Comparison of ENCODE assay signal across 25 cellular contexts in the genomic region with DNA sequence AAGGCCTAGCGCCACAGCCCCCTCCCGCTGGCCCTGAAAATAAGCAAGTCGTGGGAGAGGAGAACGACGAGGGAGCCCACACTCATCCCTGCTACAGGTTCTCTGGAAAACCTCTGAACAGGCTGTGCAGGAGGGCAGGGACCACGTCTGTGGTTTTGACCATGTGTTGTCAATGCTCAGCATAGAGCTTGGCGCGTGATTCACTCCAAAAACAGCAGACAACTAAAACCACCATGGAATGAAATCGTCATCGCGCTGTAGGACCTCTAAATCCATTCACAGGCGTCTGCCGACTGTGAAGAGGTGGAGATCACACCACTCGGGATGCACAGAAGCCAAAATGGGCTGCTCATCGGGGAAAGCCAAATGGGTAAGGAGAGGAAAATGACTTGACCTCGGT.
A peak's percentile ranks its signal among the peaks of the same experiment; 100 is the strongest.
DNase-seq lines count a peak whose midpoint lies in the region; ATAC-seq and TF ChIP-seq lines count a peak whose summit lies in the region.
"Had no signal": no experiment of that assay in that cellular context is flagged by ENCODE, and none has a peak within 500 bp of the region (broad histone marks: within the 10 kb centered on the region; RNA-seq: fewer than 3 reads in every experiment).

No MANE protein-coding gene starts in this region.

- H4K20me1 ChIP-seq in smooth muscle cell (ENCODE audit: low read depth), result peaks cover 81% of the 10 kb centered on the region

- intact Hi-C loops in esophagus squamous epithelium (cut with DNase I), result no loop called here

- H3K27ac ChIP-seq in mesenchymal stem cell (ENCODE audit: low read length, poor library complexity, severe bottlenecking) (peak overlapping the region; percentile 86), smooth muscle cell (ENCODE audit: low read depth) (peak overlapping the region; percentile 90), esophagus squamous epithelium (no peak overlapping the region)
- H3K27ac ChIP-seq: heart left ventricle, thoracic aorta had no signal

- H3K4me2 ChIP-seq in mesenchymal stem cell (ENCODE audit: low read length, poor library complexity, severe bottlenecking), result no peak overlapping the region
- no peak overlapping the region for H3K4me2 ChIP-seq in smooth muscle cell

- no peak overlapping the region for H2BK15ac ChIP-seq in mesenchymal stem cell (ENCODE audit: low read depth, poor library complexity, severe bottlenecking)

- no peak overlapping the region for H3K4ac ChIP-seq in mesenchymal stem cell (ENCODE audit: low read depth in 1 of 2, low read length in 2 of 2)

- 90% methylated on average over 16 of the region's 16 CpGs for WGBS in mesenchymal stem cell
- WGBS in smooth muscle cell (ENCODE audit: low lambda C conversion rate), result 47% methylated on average over 16 of the region's 16 CpGs
- WGBS in esophagus squamous epithelium, 2 donors, result 82 to 86% methylated on average over 11 to 12 of the region's 16 CpGs

- no peak for ATAC-seq in HG03457 (IDR thresholded peaks at IDR 0.05; ENCODE audit: unreplicated experiment)
- ATAC-seq: activated CD8-positive, alpha-beta T cell treated with anti-CD3 and anti-CD28 coated beads for 36 hours; heart left ventricle; left cardiac atrium; right cardiac atrium had no signal

- peaks cover 14% of the 10 kb centered on the region for H3K4me1 ChIP-seq in mesenchymal stem cell (ENCODE audit: control insufficient read depth, insufficient read depth, low read depth, low read length)
- peaks cover 5% of the 10 kb centered on the region for H3K4me1 ChIP-seq in smooth muscle cell (ENCODE audit: low read depth)
- H3K4me1 ChIP-seq in esophagus squamous epithelium, result no peaks in the 10 kb centered on the region

- no peak overlapping the region for H3K14ac ChIP-seq in mesenchymal stem cell (ENCODE audit: low read length in 2 of 2)

- H3K4me3 ChIP-seq in astrocyte of the spinal cord (ENCODE audit: low read depth, low read length) (no peak overlapping the region), mesenchymal stem cell (ENCODE audit: insufficient read depth in 1 of 2, low read depth in 1 of 2, low read length in 2 of 2) (no peak overlapping the region), smooth muscle cell (no peak overlapping the region), esophagus squamous epithelium (no peak overlapping the region)
- H3K4me3 ChIP-seq: heart left ventricle, thoracic aorta had no signal

- H4K91ac ChIP-seq in mesenchymal stem cell (ENCODE audit: low read length), result no peak overlapping the region

- H2BK12ac ChIP-seq in mesenchymal stem cell (ENCODE audit: low read length in 2 of 2), result no peak overlapping the region

- no peaks in the 10 kb centered on the region for H3K79me2 ChIP-seq in smooth muscle cell (ENCODE audit: low read depth)

- no peaks in the 10 kb centered on the region for H3K9me3 ChIP-seq in mesenchymal stem cell (ENCODE audit: control insufficient read depth, low read length)
- H3K9me3 ChIP-seq in smooth muscle cell (replicated peaks; ENCODE audit: low read depth), result no peaks in the 10 kb centered on the region
- H3K9me3 ChIP-seq in esophagus squamous epithelium, result no peaks in the 10 kb centered on the region
- H3K9me3 ChIP-seq: heart left ventricle, thoracic aorta had no signal

- H3K79me1 ChIP-seq in mesenchymal stem cell (replicated peaks; ENCODE audit: low read length, poor library complexity, severe bottlenecking), result peaks cover 9% of the 10 kb centered on the region

- H2AK5ac ChIP-seq in mesenchymal stem cell (ENCODE audit: low read length, severe bottlenecking), result peak overlapping the region; percentile 86

- no peak overlapping the region for H2BK5ac ChIP-seq in mesenchymal stem cell (ENCODE audit: low read depth, low read length, poor library complexity, severe bottlenecking)

- H3F3A ChIP-seq in smooth muscle cell (ENCODE audit: low read depth), result peaks cover 91% of the 10 kb centered on the region

- H3K27me3 ChIP-seq in mesenchymal stem cell (ENCODE audit: control insufficient read depth in 1 of 2, insufficient read depth in 1 of 2, low read length in 2 of 2) (no peaks in the 10 kb centered on the region), smooth muscle cell (ENCODE audit: low read depth) (no peaks in the 10 kb centered on the region), esophagus squamous epithelium (no peaks in the 10 kb centered on the region)
- H3K27me3 ChIP-seq: heart left ventricle had no signal

- H3K9ac ChIP-seq in mesenchymal stem cell (ENCODE audit: low read length) (no peak overlapping the region), smooth muscle cell (ENCODE audit: low read depth) (no peak overlapping the region)

- no peak for TF ChIP-seq POLR2A in esophagus squamous epithelium (IDR thresholded peaks at IDR 0.05)

- H3K23ac ChIP-seq in mesenchymal stem cell (ENCODE audit: low read length in 2 of 2), result no peak overlapping the region

- H3K36me3 ChIP-seq in mesenchymal stem cell (ENCODE audit: control insufficient read depth in 1 of 2, insufficient read depth in 2 of 2, low read depth in 1 of 2, low read length in 2 of 2) (peaks cover 68 to 81% of the 10 kb centered on the region in 2 experiments), smooth muscle cell (ENCODE audit: low read depth) (peaks cover 27% of the 10 kb centered on the region), esophagus squamous epithelium (peaks cover 0 to 72% (median 0%) of the 10 kb centered on the region in 3 donors)

- DNase-seq in GM04503 (ENCODE audit: low read depth), result peak; percentile 60
- DNase-seq in astrocyte of the spinal cord (ENCODE audit: low read depth, low spot score), result peak; percentile 61
- DNase-seq in mesenchymal stem cell, result peak; percentile 42
- DNase-seq in smooth muscle cell (lab: John Stamatoyannopoulos, UW; ENCODE audit: unreplicated experiment), result no peak
- DNase-seq in esophagus squamous epithelium (lab: John Stamatoyannopoulos, UW), result no peak
- no peak for DNase-seq in NCI-H345 treated with DMSO at 0.1 percent for 48 hours (lab: John Stamatoyannopoulos, UW; ENCODE audit: unreplicated experiment)
- DNase-seq: activated CD4-positive, CD25-positive, alpha-beta regulatory T cell treated with anti-CD3 and anti-CD28 coated beads, Interleukin-2, amount 50 U/mL, for 72 hours; activated CD8-positive, alpha-beta T cell treated with anti-CD3 and anti-CD28 coated beads for 36 hours; activated effector memory CD4-positive, alpha-beta T cell treated with anti-CD3 and anti-CD28 coated beads, Interleukin-2, amount 50 U/mL, for 16 hours; CD8-positive, alpha-beta memory T cell; dermis blood vessel endothelial cell; DMS53; foreskin fibroblast; GOT3; heart left ventricle; Karpas-422; left cardiac atrium; mammary epithelial cell; NCI-H187 treated with DMSO at 0.1 percent for 48 hours; NCI-H69; stimulated activated naive CD4-positive, alpha-beta T cell treated with Interleukin-2 at 50 U/mL for 16 hours; T-helper 1 cell had no signal

- in situ Hi-C loops in astrocyte of the spinal cord (cut with HindIII; ENCODE audit: low sequenced_read_pairs), result no loop called here

- no peak overlapping the region for H2BK120ac ChIP-seq in mesenchymal stem cell (ENCODE audit: low read depth, low read length)

- H2AFZ ChIP-seq in mesenchymal stem cell (ENCODE audit: low read depth, low read length), result no peak overlapping the region
- H2AFZ ChIP-seq in smooth muscle cell (ENCODE audit: low read depth), result no peak overlapping the region

- TF ChIP-seq CTCF in astrocyte of the spinal cord (IDR thresholded peaks at IDR 0.05; ENCODE audit: low read depth, low read length) (no peak), smooth muscle cell (IDR thresholded peaks at IDR 0.05; ENCODE audit: borderline replicate concordance, insufficient read depth, poor library complexity, severe bottlenecking) (no peak), esophagus squamous epithelium (IDR thresholded peaks at IDR 0.05) (no peak)

- no peak overlapping the region for H4K8ac ChIP-seq in mesenchymal stem cell (ENCODE audit: low read length)

- H3K18ac ChIP-seq in mesenchymal stem cell (ENCODE audit: low read depth in 1 of 2, low read length in 2 of 2), result no peak overlapping the region

Comparison
In these comparisons a context has a peak if more than half of its experiments do, and no peak if none do; other contexts are left out.
1. DNase-seq: peak in GM04503 (single experiment), astrocyte of the spinal cord (single experiment) and mesenchymal stem cell (single experiment); none in smooth muscle cell (single experiment), esophagus squamous epithelium (single experiment) and NCI-H345 treated with DMSO at 0.1 percent for 48 hours (single experiment).
2. H3K27ac ChIP-seq: peak in mesenchymal stem cell (single experiment) and smooth muscle cell (single experiment); none in esophagus squamous epithelium (0 of 4).